Comparison of ENCODE assay signal across 8 cellular contexts in genomic region chr19:52689804-52690394, GRCh38. TPM values are rescaled to one million over a fixed set of nuclear protein-coding genes. Genes with fewer than 3 reads are reported as not detected.
DNase-seq lines count a peak whose midpoint lies in the region; ATAC-seq and TF ChIP-seq lines count a peak whose summit lies in the region.

No MANE protein-coding gene starts in this region.

- H3K27me3 ChIP-seq in Loucy (ENCODE audit: insufficient read depth, low read length, poor library complexity, severe bottlenecking) (no peaks in the 10 kb centered on the region), esophagus squamous epithelium (no peaks in the 10 kb centered on the region), thymus (ENCODE audit: control insufficient read depth, insufficient read depth) (no peaks in the 10 kb centered on the region)

- H3K79me2 ChIP-seq in Loucy (ENCODE audit: insufficient read depth, low read length): peaks cover 48% of the 10 kb centered on the region

- H3K9me3 ChIP-seq in Loucy (ENCODE audit: insufficient read depth, low read depth, low read length): no peaks in the 10 kb centered on the region
- no peaks in the 10 kb centered on the region for H3K9me3 ChIP-seq in esophagus squamous epithelium
- no peaks in the 10 kb centered on the region for H3K9me3 ChIP-seq in thymus (ENCODE audit: control insufficient read depth)

- H3K4me1 Mint-ChIP-seq in nephron: peaks cover 37% of the 10 kb centered on the region

- WGBS in esophagus squamous epithelium, 2 donors: 0 to 7% methylated on average over 17 to 33 of the region's 35 CpGs
- under 1% methylated on average over 35 of the region's 35 CpGs for WGBS in thymus

- peak overlapping the region; percentile 98 for H3K4me2 ChIP-seq in Loucy (ENCODE audit: low read depth, low read length, poor library complexity, severe bottlenecking)

- peak overlapping the region; percentile 99 for H2AFZ ChIP-seq in Loucy (ENCODE audit: low read length)

- no peaks in the 10 kb centered on the region for H3F3A ChIP-seq in Loucy (ENCODE audit: low read depth)

- H3K36me3 ChIP-seq in Loucy (ENCODE audit: insufficient read depth, low read length): no peaks in the 10 kb centered on the region
- peaks cover 0 to 6% (median 0%) of the 10 kb centered on the region in 3 donors for H3K36me3 ChIP-seq in esophagus squamous epithelium
- peaks cover 6% of the 10 kb centered on the region for H3K36me3 ChIP-seq in thymus (ENCODE audit: control insufficient read depth, insufficient read depth)

- H3K4me1 ChIP-seq in Loucy (ENCODE audit: insufficient read depth, low read length, poor library complexity, severe bottlenecking) (peaks cover 34% of the 10 kb centered on the region), esophagus squamous epithelium (peaks cover 0 to 51% (median 6%) of the 10 kb centered on the region in 3 donors), thymus (ENCODE audit: control insufficient read depth, insufficient read depth, low read length) (peaks cover 5% of the 10 kb centered on the region)

- peak; percentile 27 for DNase-seq in activated T-cell treated with anti-CD3 and anti-CD28 coated beads for 4 hours
- DNase-seq in esophagus squamous epithelium (lab: John Stamatoyannopoulos, UW): no peak
- no peak for DNase-seq in NCI-H510A treated with DMSO at 0.1 percent for 48 hours (lab: John Stamatoyannopoulos, UW)

- H3K27ac ChIP-seq in C4-2B (peak overlapping the region; percentile 75), esophagus squamous epithelium (peak overlapping the region; percentile 86 to 95 (median 88)), thymus (ENCODE audit: low read depth) (peak overlapping the region; percentile 86)

- no peaks in the 10 kb centered on the region for H3K9me2 ChIP-seq in Loucy (replicated peaks; ENCODE audit: low read depth, low read length)

- peaks cover 22% of the 10 kb centered on the region for H4K20me1 ChIP-seq in Loucy (ENCODE audit: insufficient read depth, low read length, poor library complexity, severe bottlenecking)

- no peaks in the 10 kb centered on the region for H3K27me3 Mint-ChIP-seq in nephron (ENCODE audit: low read depth)

- peak overlapping the region; percentile 97 for H3K4me3 ChIP-seq in Loucy (ENCODE audit: low read length, poor library complexity, severe bottlenecking)
- peak overlapping the region; percentile 38 to 82 (median 60) for H3K4me3 ChIP-seq in esophagus squamous epithelium
- H3K4me3 ChIP-seq in thymus (ENCODE audit: low read length): peak overlapping the region; percentile 68

- H3K9ac ChIP-seq in Loucy (ENCODE audit: low read depth, low read length, poor library complexity, severe bottlenecking): peak overlapping the region; percentile 95

- H3K27ac Mint-ChIP-seq in nephron: peak overlapping the region; percentile 77 to 89 (median 86)

- ATAC-seq in GM21447 (IDR thresholded peaks at IDR 0.05; ENCODE audit: unreplicated experiment): peak; percentile 36

- TF ChIP-seq POLR2A in esophagus squamous epithelium (IDR thresholded peaks at IDR 0.05): no peak

- no peak for TF ChIP-seq CTCF in C4-2B (conservative IDR thresholded peaks at IDR 0.05)
- TF ChIP-seq CTCF in Loucy (conservative IDR thresholded peaks at IDR 0.05; ENCODE audit: low read length): no peak
- no peak for TF ChIP-seq CTCF in esophagus squamous epithelium (IDR thresholded peaks at IDR 0.05)
- no peak for TF ChIP-seq CTCF in nephron (IDR thresholded peaks at IDR 0.05; ENCODE audit: unreplicated experiment in 3 of 3)

- H3K4me3 Mint-ChIP-seq in nephron: peak overlapping the region; percentile 89 to 98 (median 92)

- H3K9me3 Mint-ChIP-seq in nephron: no peaks in the 10 kb centered on the region

- intact Hi-C loops in esophagus squamous epithelium (cut with DNase I): no loop called here

- H3K36me3 Mint-ChIP-seq in nephron (ENCODE audit: low read depth): peaks cover 12% of the 10 kb centered on the region

RNA-seq across cellular contexts. Expression of gene ZNF611, which starts 44.9 kb away (rescaled TPM):
- total RNA-seq in esophagus squamous epithelium: 1 to 10 TPM; 4.9 to 8.7 (median 7.9) TPM
- 10.0 TPM for polyA plus RNA-seq in thymus

RNA-seq across cellular contexts. Expression of gene ZNF83, which starts 51.7 kb away (rescaled TPM):
- total RNA-seq in esophagus squamous epithelium: 10 to 100 TPM; 10.3 to 45.8 (median 15.8) TPM
- polyA plus RNA-seq in thymus: 150 TPM
